Comparison of ENCODE assay signal across 2 cellular contexts in genomic region chr7:38462819-38463218, GRCh38.
TF ChIP-seq lines count a peak whose summit lies in the region.

No MANE protein-coding gene starts in this region.

TF ChIP-seq in GM12878, 131 proteins besides CTCF, POLR2A, EP300 and RAD21:
- TF ChIP-seq CHD2 (IDR thresholded peaks at IDR 0.05; ENCODE audit: borderline replicate concordance, low read depth, low read length): no peak
- no peak for TF ChIP-seq SPI1 (IDR thresholded peaks at IDR 0.05; ENCODE audit: borderline replicate concordance, insufficient read depth, low read depth, low read length)
- TF ChIP-seq HDAC2 (IDR thresholded peaks at IDR 0.05): no peak
- no peak for TF ChIP-seq CBX3 (IDR thresholded peaks at IDR 0.05; ENCODE audit: borderline replicate concordance, low read depth)
- no peak for TF ChIP-seq FOXM1 (IDR thresholded peaks at IDR 0.05; ENCODE audit: low read depth, low read length)
- no peak for TF ChIP-seq ZSCAN29 (IDR thresholded peaks at IDR 0.05)
- no peak for TF ChIP-seq IKZF2 (IDR thresholded peaks at IDR 0.05)
- TF ChIP-seq, protein P1, sequence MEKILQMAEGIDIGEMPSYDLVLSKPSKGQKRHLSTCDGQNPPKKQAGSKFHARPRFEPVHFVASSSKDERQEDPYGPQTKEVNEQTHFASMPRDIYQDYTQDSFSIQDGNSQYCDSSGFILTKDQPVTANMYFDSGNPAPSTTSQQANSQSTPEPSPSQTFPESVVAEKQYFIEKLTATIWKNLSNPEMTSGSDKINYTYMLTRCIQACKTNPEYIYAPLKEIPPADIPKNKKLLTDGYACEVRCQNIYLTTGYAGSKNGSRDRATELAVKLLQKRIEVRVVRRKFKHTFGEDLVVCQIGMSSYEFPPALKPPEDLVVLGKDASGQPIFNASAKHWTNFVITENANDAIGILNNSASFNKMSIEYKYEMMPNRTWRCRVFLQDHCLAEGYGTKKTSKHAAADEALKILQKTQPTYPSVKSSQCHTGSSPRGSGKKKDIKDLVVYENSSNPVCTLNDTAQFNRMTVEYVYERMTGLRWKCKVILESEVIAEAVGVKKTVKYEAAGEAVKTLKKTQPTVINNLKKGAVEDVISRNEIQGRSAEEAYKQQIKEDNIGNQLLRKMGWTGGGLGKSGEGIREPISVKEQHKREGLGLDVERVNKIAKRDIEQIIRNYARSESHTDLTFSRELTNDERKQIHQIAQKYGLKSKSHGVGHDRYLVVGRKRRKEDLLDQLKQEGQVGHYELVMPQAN (conservative IDR thresholded peaks at IDR 0.05): no peak
- TF ChIP-seq NR2C1 (IDR thresholded peaks at IDR 0.05): no peak
- no peak for TF ChIP-seq CREB1 (IDR thresholded peaks at IDR 0.05; ENCODE audit: low read depth)
- TF ChIP-seq ATF7 (IDR thresholded peaks at IDR 0.05; ENCODE audit: low read depth): no peak
- no peak for TF ChIP-seq SUPT20H (IDR thresholded peaks at IDR 0.05; ENCODE audit: borderline replicate concordance, control insufficient read depth, low read depth, low read length)
- no peak for TF ChIP-seq NR2F1 (conservative IDR thresholded peaks at IDR 0.05)
- TF ChIP-seq KDM1A (IDR thresholded peaks at IDR 0.05; ENCODE audit: borderline replicate concordance): no peak

TF ChIP-seq in GM23338, 12 proteins besides CTCF, POLR2A, EP300 and RAD21:
- no peak for TF ChIP-seq STAT1 (IDR thresholded peaks at IDR 0.05; ENCODE audit: unreplicated experiment)
- TF ChIP-seq ZNF114 (CRISPR knock-in tag; IDR thresholded peaks at IDR 0.05): no peak
- no peak for TF ChIP-seq POLR2AphosphoS5 (IDR thresholded peaks at IDR 0.05; ENCODE audit: low read depth)
- no peak for TF ChIP-seq EZH2phosphoT487 (IDR thresholded peaks at IDR 0.05; ENCODE audit: unreplicated experiment)
- TF ChIP-seq ZNF462 (CRISPR knock-in tag; IDR thresholded peaks at IDR 0.05): no peak
- no peak for TF ChIP-seq EZH2 (IDR thresholded peaks at IDR 0.05; ENCODE audit: low read depth, unreplicated experiment)
